8 cellular contexts compared by ENCODE assay signal in the genomic region with DNA sequence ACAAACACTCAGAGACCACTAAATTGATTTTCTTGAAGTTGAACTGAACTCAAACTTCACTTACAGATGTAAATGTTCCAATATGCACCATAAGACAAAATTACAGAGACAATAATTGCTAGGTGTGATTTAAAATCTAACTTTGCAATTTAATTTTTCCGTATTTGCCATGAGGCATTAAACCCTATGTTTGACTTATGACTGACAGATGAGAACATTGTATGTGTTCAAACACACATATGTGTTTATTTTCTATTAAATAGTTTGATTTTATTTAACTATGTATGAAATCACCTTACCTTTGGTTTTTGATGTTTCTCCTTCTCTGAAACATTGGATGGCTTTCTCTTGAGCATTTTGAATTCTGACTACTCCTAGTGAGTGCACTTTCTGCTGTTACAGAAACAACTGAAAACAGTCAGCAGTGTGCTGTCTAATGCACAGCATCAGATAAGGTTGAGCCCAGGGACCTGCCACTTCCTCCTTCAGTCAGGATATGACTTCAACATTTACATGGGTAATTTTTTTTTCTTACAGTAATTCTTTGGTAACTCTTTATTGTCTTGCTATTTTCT. TPM values are rescaled to one million over a fixed set of nuclear protein-coding genes. Genes with fewer than 3 reads are reported as not detected.
DNase-seq lines count a peak whose midpoint lies in the region; ATAC-seq and TF ChIP-seq lines count a peak whose summit lies in the region.

A gene (minus strand): TSS at position 410 of the 575 bp plus-strand sequence. CDS start 54 bp downstream, at position 356.

- no peaks in the 10 kb centered on the region for H3K4me1 ChIP-seq in mammary epithelial cell (ENCODE audit: insufficient read depth, low read length)

- H3K36me3 ChIP-seq in mammary epithelial cell (ENCODE audit: insufficient read depth, low read length): no peaks in the 10 kb centered on the region

- peaks cover 4% of the 10 kb centered on the region for H3K36me3 Mint-ChIP-seq in MCF 10A (ENCODE audit: insufficient read depth, unreplicated experiment)

- DNase-seq in MCF 10A (ENCODE audit: unreplicated experiment) (peak; percentile 57), mammary epithelial cell (no peak), erythroblast (lab: John Stamatoyannopoulos, UW) (peak; percentile 86 to 89), NCI-H524 (lab: John Stamatoyannopoulos, UW) (no peak), ureter (ENCODE audit: low spot score) (no peak)
- DNase-seq in stimulated activated CD4-positive, alpha-beta T cell treated with anti-CD3 and anti-CD28 coated beads, Interleukin-1b, Interleukin-23, amount 100 ng/mL, for 48 hours: peak; percentile 74

- no TSS peak for BruUV-seq in MCF 10A (replicated peaks; lab: Mats Ljungman, UMichigan)
- BruUV-seq in mammary epithelial cell (replicated peaks; lab: Mats Ljungman, UMichigan): no TSS peak

- no peak within 1 kb of the TSS for H3K4me2 ChIP-seq in mammary epithelial cell (ENCODE audit: insufficient read depth, low read depth, low read length)

- no peaks in the 10 kb centered on the region for H3K27me3 Mint-ChIP-seq in MCF 10A (ENCODE audit: insufficient read depth, unreplicated experiment)

- H3K9ac ChIP-seq in mammary epithelial cell (ENCODE audit: insufficient read depth, low read length): no peak within 1 kb of the TSS

- in situ Hi-C loops in mammary epithelial cell (cut with MboI; ENCODE audit: low sequenced_read_pairs in 2 of 2): no loop called here

- dilution Hi-C loops in mammary epithelial cell (cut with HindIII; ENCODE audit: low sequenced_read_pairs): no loop called here

- no peak for TF ChIP-seq CTCF in MCF 10A (IDR thresholded peaks at IDR 0.05; ENCODE audit: unreplicated experiment)
- TF ChIP-seq CTCF in mammary epithelial cell (conservative IDR thresholded peaks at IDR 0.05 in 1 of 2, IDR thresholded peaks at IDR 0.05 in 1 of 2; ENCODE audit: extremely low read depth in 1 of 2, insufficient read depth in 1 of 2, low read depth in 1 of 2, low read length in 2 of 2): no peak

- H3K4me3 Mint-ChIP-seq in MCF 10A (ENCODE audit: unreplicated experiment): peak within 1 kb of the TSS; percentile 57

- no peak within 1 kb of the TSS for H2AFZ ChIP-seq in mammary epithelial cell (ENCODE audit: low read depth, low read length)

- ATAC-seq in HG03457 (IDR thresholded peaks at IDR 0.05; ENCODE audit: unreplicated experiment): peak; percentile 72
- ATAC-seq in activated CD4-positive, CD25-positive, alpha-beta regulatory T cell treated with anti-CD3 and anti-CD28 coated beads, Interleukin-2, amount 50 U/mL, for 24 hours: peak; percentile 84 to 85

- no peaks in the 10 kb centered on the region for H4K20me1 ChIP-seq in mammary epithelial cell (ENCODE audit: insufficient read depth, low read length)

- POLR2A ChIA-PET in MCF 10A (lab: Yijun Ruan, JAX): interaction anchor here (1.4 kb wide), 1 partner anchor 13 kb away, joined by 9 read pairs; no protein-coding TSS in a partner anchor

- CTCF ChIA-PET in MCF 10A (lab: Yijun Ruan, JAX): no interaction called here
- CTCF ChIA-PET in mammary epithelial cell (lab: Charles Lee; ENCODE audit: low non-redundant PET): interaction anchor here (0.6 kb wide), 1 partner anchor 55 kb away, joined by 6 read pairs; no protein-coding TSS in a partner anchor

- intact Hi-C loops in MCF 10A (cut with micrococcal nuclease) (no loop called here), mammary epithelial cell (cut with micrococcal nuclease) (no loop called here)

- peak within 1 kb of the TSS; percentile 89 for H3K27ac Mint-ChIP-seq in MCF 10A (ENCODE audit: low read depth, unreplicated experiment)

- H3K4me3 ChIP-seq in mammary epithelial cell (replicated peaks in 1 of 3; ENCODE audit: insufficient read depth in 1 of 3, low read depth in 2 of 3, low read length in 3 of 3): no peak within 1 kb of the TSS

- H3K27me3 ChIP-seq in mammary epithelial cell (ENCODE audit: insufficient read depth, low read length): no peaks in the 10 kb centered on the region

- no peaks in the 10 kb centered on the region for H3K9me3 Mint-ChIP-seq in MCF 10A (ENCODE audit: unreplicated experiment)

- H3K9me3 ChIP-seq in mammary epithelial cell (replicated peaks; ENCODE audit: insufficient read depth, low read length): no peaks in the 10 kb centered on the region

- peak; percentile 97 for TF ChIP-seq POLR2A in erythroblast (IDR thresholded peaks at IDR 0.05; ENCODE audit: low read length)

- 87% methylated on average over 1 of the region's 1 CpG for WGBS in mammary epithelial cell (ENCODE audit: low coverage, missing lambda C conversion rate)

- peaks cover 30% of the 10 kb centered on the region for H3K4me1 Mint-ChIP-seq in MCF 10A (ENCODE audit: insufficient read depth, unreplicated experiment)

- no peaks in the 10 kb centered on the region for H3K79me2 ChIP-seq in mammary epithelial cell (ENCODE audit: insufficient read depth, low read length)

- no peak within 1 kb of the TSS for H3K27ac ChIP-seq in mammary epithelial cell (ENCODE audit: insufficient read depth, low read depth, low read length)

RNA-seq across cellular contexts. Expression of the gene that starts here (rescaled TPM):
- 2.3 and 6.8 TPM in 2 replicates for total RNA-seq in MCF 10A (2022)
- total RNA-seq in mammary epithelial cell: not detected
- not detected for polyA plus RNA-seq in mammary epithelial cell
- polyA minus RNA-seq in mammary epithelial cell: not detected
- 8.3 TPM for total RNA-seq in ureter

Comparison
In these comparisons a context has a peak if more than half of its experiments do, and no peak if none do; other contexts are left out.
1. DNase-seq: peak in MCF 10A (single experiment), erythroblast (2 of 2) and stimulated activated CD4-positive, alpha-beta T cell treated with anti-CD3 and anti-CD28 coated beads, Interleukin-1b, Interleukin-23, amount 100 ng/mL, for 48 hours (single experiment); none in mammary epithelial cell (single experiment), NCI-H524 (0 of 2) and ureter (single experiment).